Comparison of ENCODE assay signal across 8 cellular contexts in the genomic region with DNA sequence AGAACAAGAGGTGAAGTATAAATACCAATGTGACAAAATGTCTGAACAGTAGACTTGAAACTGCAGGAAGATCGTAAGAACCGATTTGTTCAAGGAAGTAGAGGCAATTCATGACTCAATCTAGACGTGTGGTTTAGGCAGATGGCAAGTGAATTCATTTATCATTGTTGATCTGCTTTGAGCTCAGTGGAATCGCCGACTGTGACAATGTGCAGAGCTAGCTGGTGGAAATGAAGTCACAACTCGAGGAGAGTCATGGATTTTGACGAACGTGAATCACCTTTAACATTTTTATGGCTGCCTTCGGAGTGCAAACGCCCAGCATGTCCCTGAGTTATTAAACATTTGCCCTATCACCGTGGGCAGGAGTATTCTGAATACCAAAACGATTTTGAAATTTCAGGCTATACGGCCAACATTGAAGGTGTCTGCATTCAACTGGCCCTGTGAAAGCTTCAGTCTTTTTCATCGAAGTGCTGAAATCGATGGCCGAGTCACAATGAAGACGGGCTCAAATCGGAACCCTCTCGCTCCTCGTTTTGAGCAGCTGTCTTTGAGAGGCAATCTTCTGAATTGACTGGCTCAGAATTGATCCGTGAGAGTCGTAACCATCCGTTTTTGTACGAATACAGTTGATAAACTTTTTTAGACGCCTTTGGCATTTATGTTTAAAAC. TPM values are rescaled to one million over a fixed set of nuclear protein-coding genes. Genes with fewer than 3 reads are reported as not detected.
DNase-seq lines count a peak whose midpoint lies in the region; ATAC-seq, FAIRE-seq and TF ChIP-seq lines count a peak whose summit lies in the region.

No MANE protein-coding gene starts in this region.

- H3K36me3 Mint-ChIP-seq in CD14-positive monocyte (peaks cover 3 to 4% of the 10 kb centered on the region in 2 donors), memory B cell (peaks cover 7% of the 10 kb centered on the region)
- H3K36me3 Mint-ChIP-seq in stimulated activated naive CD8-positive, alpha-beta T cell treated with anti-CD3 and anti-CD28 coated beads, Interleukin-15, Interleukin-2, amounts not matched to agents 100 ng/mL and 50 ng/mL, for 24 hours (ENCODE audit: low read depth) = peaks cover 31% of the 10 kb centered on the region

- peaks cover 25% of the 10 kb centered on the region for H4K20me1 ChIP-seq in Loucy (ENCODE audit: insufficient read depth, low read length, poor library complexity, severe bottlenecking)

- peak overlapping the region; percentile 79 for H3K4me2 ChIP-seq in Loucy (ENCODE audit: low read depth, low read length, poor library complexity, severe bottlenecking)

- peak; percentile 55 for DNase-seq in CD14-positive monocyte (ENCODE audit: low spot score)
- peak in 3 of 4 experiments; percentile 1 to 11 (median 9) for DNase-seq in activated CD4-positive, CD25-positive, alpha-beta regulatory T cell (lab: John Stamatoyannopoulos, UW)
- DNase-seq in cortex of kidney (lab: John Stamatoyannopoulos, UW) = peak; percentile 6
- peak in 1 of 2 donors; percentile 25 for DNase-seq in memory B cell (ENCODE audit: low spot score in 2 of 2)
- no peak for DNase-seq in GM19239 (ENCODE audit: insufficient read length, low spot score)

- peaks cover 56% of the 10 kb centered on the region for H3K79me2 ChIP-seq in Loucy (ENCODE audit: insufficient read depth, low read length)

- peak overlapping the region; percentile 86 to 96 for H3K4me3 Mint-ChIP-seq in CD14-positive monocyte
- peak overlapping the region; percentile 100 for H3K4me3 Mint-ChIP-seq in memory B cell
- H3K4me3 Mint-ChIP-seq in stimulated activated naive CD8-positive, alpha-beta T cell treated with anti-CD3 and anti-CD28 coated beads, Interleukin-15, Interleukin-2, amounts not matched to agents 100 ng/mL and 50 ng/mL, for 24 hours = peak overlapping the region; percentile 97

- H2AFZ ChIP-seq in Loucy (ENCODE audit: low read length) = peak overlapping the region; percentile 93

- H3K27me3 Mint-ChIP-seq in CD14-positive monocyte (ENCODE audit: low read depth in 3 of 3) = peaks cover 0 to 10% (median 0%) of the 10 kb centered on the region in 3 donors
- no peaks in the 10 kb centered on the region for H3K27me3 Mint-ChIP-seq in memory B cell
- H3K27me3 Mint-ChIP-seq in stimulated activated naive CD8-positive, alpha-beta T cell treated with anti-CD3 and anti-CD28 coated beads, Interleukin-15, Interleukin-2, amounts not matched to agents 100 ng/mL and 50 ng/mL, for 24 hours = no peaks in the 10 kb centered on the region

- H3K4me3 ChIP-seq in Loucy (ENCODE audit: low read length, poor library complexity, severe bottlenecking) = peak overlapping the region; percentile 88

- H3F3A ChIP-seq in Loucy (ENCODE audit: low read depth) = no peaks in the 10 kb centered on the region

- H3K4me1 Mint-ChIP-seq in CD14-positive monocyte (peaks cover 19% of the 10 kb centered on the region), memory B cell (peaks cover 11% of the 10 kb centered on the region)
- peaks cover 22% of the 10 kb centered on the region for H3K4me1 Mint-ChIP-seq in stimulated activated naive CD8-positive, alpha-beta T cell treated with anti-CD3 and anti-CD28 coated beads, Interleukin-15, Interleukin-2, amounts not matched to agents 100 ng/mL and 50 ng/mL, for 24 hours (ENCODE audit: low read depth)

- TF ChIP-seq CTCF in CD14-positive monocyte (IDR thresholded peaks at IDR 0.05) (no peak), Loucy (conservative IDR thresholded peaks at IDR 0.05; ENCODE audit: low read length) (no peak)

- no peaks in the 10 kb centered on the region for H3K27me3 ChIP-seq in Loucy (ENCODE audit: insufficient read depth, low read length, poor library complexity, severe bottlenecking)

- intact Hi-C loops in CD14-positive monocyte (cut with micrococcal nuclease) = no loop called here

- no peaks in the 10 kb centered on the region for H3K36me3 ChIP-seq in Loucy (ENCODE audit: insufficient read depth, low read length)

- H3K4me1 ChIP-seq in Loucy (ENCODE audit: insufficient read depth, low read length, poor library complexity, severe bottlenecking) = peaks cover 7% of the 10 kb centered on the region

- no peaks in the 10 kb centered on the region for H3K9me2 ChIP-seq in Loucy (replicated peaks; ENCODE audit: low read depth, low read length)

- H3K27ac Mint-ChIP-seq in CD14-positive monocyte (peak overlapping the region; percentile 93 to 97 (median 93)), memory B cell (peak overlapping the region; percentile 99)
- H3K27ac Mint-ChIP-seq in stimulated activated naive CD8-positive, alpha-beta T cell treated with anti-CD3 and anti-CD28 coated beads, Interleukin-15, Interleukin-2, amounts not matched to agents 100 ng/mL and 50 ng/mL, for 24 hours = peak overlapping the region; percentile 100

- ATAC-seq in GM21526 (IDR thresholded peaks at IDR 0.05; ENCODE audit: low FRiP score, unreplicated experiment) = peak; percentile 21
- peak; percentile 30 for ATAC-seq in memory B cell (ENCODE audit: low read depth)

- peak overlapping the region; percentile 80 for H3K9ac ChIP-seq in Loucy (ENCODE audit: low read depth, low read length, poor library complexity, severe bottlenecking)

- H3K9me3 ChIP-seq in Loucy (ENCODE audit: insufficient read depth, low read depth, low read length) = no peaks in the 10 kb centered on the region

- no peak for FAIRE-seq in GM19239 (lab: Jason Lieb, UNC)

- H3K9me3 Mint-ChIP-seq in CD14-positive monocyte (peaks cover 0 to 34% (median 18%) of the 10 kb centered on the region in 7 donors), memory B cell (no peaks in the 10 kb centered on the region)
- H3K9me3 Mint-ChIP-seq in stimulated activated naive CD8-positive, alpha-beta T cell treated with anti-CD3 and anti-CD28 coated beads, Interleukin-15, Interleukin-2, amounts not matched to agents 100 ng/mL and 50 ng/mL, for 24 hours = no peaks in the 10 kb centered on the region

RNA-seq across cellular contexts. Expression of gene OGT, which starts 0.7 kb away (rescaled TPM):
- 10 to 100 TPM; 11.7 to 14.0 TPM for polyA plus RNA-seq in CD14-positive monocyte

RNA-seq across cellular contexts. Expression of gene GCNA, which starts 46.0 kb away (rescaled TPM):
- polyA plus RNA-seq in CD14-positive monocyte = under 1 TPM; 0.26 to 0.27 TPM
